In genomic region chr12:70645494-70646317, GRCh38 we compare ENCODE assay signal across 8 cellular contexts. TPM values are rescaled to one million over a fixed set of nuclear protein-coding genes. Genes with fewer than 3 reads are reported as not detected.
DNase-seq lines count a peak whose midpoint lies in the region; ATAC-seq lines count a peak whose summit lies in the region.

No MANE protein-coding gene starts in this region.

- ATAC-seq in GM19023 (IDR thresholded peaks at IDR 0.05; ENCODE audit: unreplicated experiment) (peak; percentile 52), HG03354 (IDR thresholded peaks at IDR 0.05; ENCODE audit: poor library complexity, severe bottlenecking, unreplicated experiment) (peak; percentile 90), GM21723 (IDR thresholded peaks at IDR 0.05; ENCODE audit: unreplicated experiment) (no peak)
- ATAC-seq in activated T-helper 17 cell treated with anti-CD3 and anti-CD28 coated beads, Interleukin-2, amount 50 U/mL, for 72 hours (replicated peaks): peak; percentile 74

- no peak overlapping the region for H3K27ac Mint-ChIP-seq in activated T-helper 17 cell treated with anti-CD3 and anti-CD28 coated beads, Interleukin-2, amount 50 U/mL, for 72 hours

- no peaks in the 10 kb centered on the region for H3K9me3 Mint-ChIP-seq in activated T-helper 17 cell treated with anti-CD3 and anti-CD28 coated beads, Interleukin-2, amount 50 U/mL, for 72 hours

- DNase-seq in hepatic stellate cell (ENCODE audit: low spot score) (peak; percentile 27), smooth muscle cell of the brain vasculature (ENCODE audit: low read depth, low spot score) (peak; percentile 52), middle frontal gyrus (ENCODE audit: extremely low spot score, low spot score) (no peak), NCI-H2196 (lab: John Stamatoyannopoulos, UW; ENCODE audit: unreplicated experiment) (no peak)

- no peaks in the 10 kb centered on the region for H3K36me3 Mint-ChIP-seq in activated T-helper 17 cell treated with anti-CD3 and anti-CD28 coated beads, Interleukin-2, amount 50 U/mL, for 72 hours (ENCODE audit: low read depth)

- H3K27me3 Mint-ChIP-seq in activated T-helper 17 cell treated with anti-CD3 and anti-CD28 coated beads, Interleukin-2, amount 50 U/mL, for 72 hours: peaks cover 9% of the 10 kb centered on the region

- H3K4me3 Mint-ChIP-seq in activated T-helper 17 cell treated with anti-CD3 and anti-CD28 coated beads, Interleukin-2, amount 50 U/mL, for 72 hours: peak overlapping the region; percentile 28

- no peaks in the 10 kb centered on the region for H3K4me1 Mint-ChIP-seq in activated T-helper 17 cell treated with anti-CD3 and anti-CD28 coated beads, Interleukin-2, amount 50 U/mL, for 72 hours

RNA-seq across cellular contexts. Expression of gene PTPRB, which starts 8.5 kb away (rescaled TPM):
- total RNA-seq in activated T-helper 17 cell treated with anti-CD3 and anti-CD28 coated beads, Interleukin-2, amount 50 U/mL, for 72 hours: under 1 TPM in 1 of 2 donors, not detected in 1; 0.24 TPM

Comparison
In these comparisons a context has a peak if more than half of its experiments do, and no peak if none do; other contexts are left out.
1. DNase-seq: peak in hepatic stellate cell (single experiment) and smooth muscle cell of the brain vasculature (single experiment); none in middle frontal gyrus (single experiment) and NCI-H2196 (single experiment).